ENCODE assay signal across 7 cellular contexts in the genomic region with DNA sequence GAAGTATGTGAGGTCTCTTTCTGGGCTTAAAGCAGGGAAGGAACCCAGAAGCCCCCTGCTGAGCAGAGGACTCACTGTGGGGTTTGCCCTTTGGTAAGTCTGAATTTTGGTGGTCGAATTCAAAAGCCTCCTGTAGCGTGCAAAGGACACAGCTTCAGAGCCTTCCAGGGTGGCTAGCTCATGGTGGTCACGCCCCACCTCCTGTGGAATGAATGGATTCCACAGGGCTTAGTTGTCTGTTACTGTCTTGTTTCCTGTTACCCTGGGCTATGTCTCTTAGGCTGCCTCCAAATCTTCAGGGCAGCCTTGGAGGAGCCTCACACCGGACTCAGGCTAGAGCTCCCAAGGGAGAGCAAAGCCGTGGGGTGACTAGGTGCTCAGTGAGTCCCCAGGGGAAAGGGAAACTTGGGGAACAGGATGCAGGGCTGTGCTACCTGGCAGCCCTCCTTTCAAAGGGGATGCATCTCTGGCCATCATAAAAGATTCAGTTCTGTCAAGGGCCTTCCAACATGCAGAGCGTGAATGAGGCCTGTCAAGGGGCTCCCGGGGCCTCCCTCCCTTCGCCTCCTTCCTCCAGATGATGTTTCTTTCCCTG.
DNase-seq lines count a peak whose midpoint lies in the region; ATAC-seq and TF ChIP-seq lines count a peak whose summit lies in the region.

No MANE protein-coding gene starts in this region.

- TF ChIP-seq CTCF in astrocyte of the cerebellum (IDR thresholded peaks at IDR 0.05; ENCODE audit: low read depth, low read length, missing control alignments): no peak

- ATAC-seq in GM19372 (IDR thresholded peaks at IDR 0.05; ENCODE audit: low read depth, unreplicated experiment) (peak; percentile 16), HG03139 (IDR thresholded peaks at IDR 0.05; ENCODE audit: unreplicated experiment) (peak; percentile 4)

- in situ Hi-C loops in astrocyte of the cerebellum (cut with HindIII; ENCODE audit: low sequenced_read_pairs): no loop called here

- H3K4me3 ChIP-seq in astrocyte of the cerebellum (ENCODE audit: low read depth, low read length) (peak overlapping the region; percentile 44), skeletal muscle cell (ENCODE audit: low read depth, low read length) (peak overlapping the region; percentile 50)

- DNase-seq in astrocyte of the cerebellum (ENCODE audit: low read depth) (peak; percentile 89), skeletal muscle cell (ENCODE audit: low read depth) (peak; percentile 16), NCI-H2196 treated with DMSO at 0.1 percent for 48 hours (lab: John Stamatoyannopoulos, UW; ENCODE audit: unreplicated experiment) (no peak), NCI-H1694 treated with DMSO at 0.1 percent for 48 hours (lab: John Stamatoyannopoulos, UW) (no peak)
- DNase-seq in activated CD4-positive, alpha-beta T cell treated with anti-CD3 and anti-CD28 coated beads, Interleukin-2, amount 50 U/mL, for 48 hours: no peak

Comparison
In these comparisons a context has a peak if more than half of its experiments do, and no peak if none do; other contexts are left out.
1. DNase-seq: peak in astrocyte of the cerebellum (single experiment) and skeletal muscle cell (single experiment); none in NCI-H2196 treated with DMSO at 0.1 percent for 48 hours (single experiment), activated CD4-positive, alpha-beta T cell treated with anti-CD3 and anti-CD28 coated beads, Interleukin-2, amount 50 U/mL, for 48 hours (0 of 2) and NCI-H1694 treated with DMSO at 0.1 percent for 48 hours (single experiment).